Comparison of ENCODE assay signal across 15 cellular contexts in genomic region chr10:119701861-119702260, GRCh38. TPM values are rescaled to one million over a fixed set of nuclear protein-coding genes. Genes with fewer than 3 reads are reported as not detected.
DNase-seq lines count a peak whose midpoint lies in the region; ATAC-seq and TF ChIP-seq lines count a peak whose summit lies in the region.
"Had no signal": no experiment of that assay in that cellular context is flagged by ENCODE, and none has a peak within 500 bp of the region (broad histone marks: within the 10 kb centered on the region; RNA-seq: fewer than 3 reads in every experiment).

No MANE protein-coding gene starts in this region.

- peak overlapping the region; percentile 20 for H3K4me2 ChIP-seq in SU-DHL-6 (ENCODE audit: low read depth, low read length, poor library complexity, severe bottlenecking)

- H3K36me3 ChIP-seq in breast epithelium (no peaks in the 10 kb centered on the region), SU-DHL-6 (ENCODE audit: low read length) (no peaks in the 10 kb centered on the region; the same call in 1 of the 2 replicates)
- H3K36me3 ChIP-seq: stomach had no signal

- DNase-seq in MCF 10A (ENCODE audit: unreplicated experiment) (peak; percentile 48), breast epithelium (ENCODE audit: low spot score in 2 of 2) (no peak), dermis microvascular lymphatic vessel endothelial cell (ENCODE audit: low read depth in 2 of 2) (peak; percentile 47 to 78), SW480 (ENCODE audit: low spot score) (no peak), NCI-H748 (lab: John Stamatoyannopoulos, UW; ENCODE audit: unreplicated experiment) (no peak)
- DNase-seq: NCI-H1105 treated with DMSO at 0.1 percent for 48 hours; NCI-H510A; stimulated activated CD4-positive, alpha-beta T cell treated with anti-CD3 and anti-CD28 coated beads, Interleukin-4, amount 100 ng/mL, for 1 hour; stomach had no signal

- intact Hi-C loops in MCF 10A (cut with micrococcal nuclease) (no loop called here), breast epithelium (cut with DNase I; ENCODE audit: low total_unique reads) (no loop called here)

- peaks cover 6% of the 10 kb centered on the region for H3K36me3 Mint-ChIP-seq in MCF 10A (ENCODE audit: insufficient read depth, unreplicated experiment)
- peaks cover 29% of the 10 kb centered on the region for H3K36me3 Mint-ChIP-seq in stimulated activated memory B cell treated with anti-CD40 and anti-IgM and Interleukin-4, amounts not matched to agents 10 μg/mL and 1 μg/mL and 100 μg/mL, for 72 hours

- H2AFZ ChIP-seq in SU-DHL-6 (ENCODE audit: low read depth, low read length, severe bottlenecking): peak overlapping the region; percentile 17

- no peak overlapping the region for H3K9ac ChIP-seq in SU-DHL-6 (ENCODE audit: low read length)

- H3K9me3 ChIP-seq in breast epithelium (no peaks in the 10 kb centered on the region), SU-DHL-6 (ENCODE audit: insufficient read depth, low read length) (peaks cover 9% of the 10 kb centered on the region; the same call in 1 of the 2 replicates)

- H3K27me3 ChIP-seq in breast epithelium: no peaks in the 10 kb centered on the region
- no peaks in the 10 kb centered on the region for H3K27me3 ChIP-seq in SU-DHL-6 (ENCODE audit: low read length)
- H3K27me3 ChIP-seq: stomach had no signal

- POLR2A ChIA-PET in MCF 10A (lab: Yijun Ruan, JAX): interaction anchor here (0.9 to 1.1 kb wide), 2 partner anchors 16 to 23 kb away, joined by 3 read pairs; partner anchors contain the start of gene INPP5F

- BruUV-seq in MCF 10A (replicated peaks; lab: Mats Ljungman, UMichigan): no TSS peak

- CTCF ChIA-PET in MCF 10A (lab: Yijun Ruan, JAX): interaction anchor here (0.7 to 0.8 kb wide), 2 partner anchors 17 to 1901 kb away, joined by 3 read pairs; no protein-coding TSS in a partner anchor

- H3K27ac ChIP-seq in breast epithelium (no peak overlapping the region), SU-DHL-6 (ENCODE audit: low read depth, low read length) (peak overlapping the region; percentile 89)
- H3K27ac ChIP-seq: stomach had no signal

- TF ChIP-seq POLR2A in breast epithelium (IDR thresholded peaks at IDR 0.05): no peak

- peaks cover 33% of the 10 kb centered on the region for H3F3A ChIP-seq in SU-DHL-6 (ENCODE audit: insufficient read depth)

- no peaks in the 10 kb centered on the region for H3K9me2 ChIP-seq in SU-DHL-6 (replicated peaks; ENCODE audit: insufficient read depth, low read length)

- no peaks in the 10 kb centered on the region for H4K20me1 ChIP-seq in SU-DHL-6 (ENCODE audit: low read depth, low read length)

- peaks cover 15% of the 10 kb centered on the region for H3K4me1 Mint-ChIP-seq in MCF 10A (ENCODE audit: insufficient read depth, unreplicated experiment)
- H3K4me1 Mint-ChIP-seq in stimulated activated memory B cell treated with anti-CD40 and anti-IgM and Interleukin-4, amounts not matched to agents 10 μg/mL and 1 μg/mL and 100 μg/mL, for 72 hours: peaks cover 83% of the 10 kb centered on the region

- H3K27ac Mint-ChIP-seq in MCF 10A (ENCODE audit: low read depth, unreplicated experiment): peak overlapping the region; percentile 49
- H3K27ac Mint-ChIP-seq in stimulated activated memory B cell treated with anti-CD40 and anti-IgM and Interleukin-4, amounts not matched to agents 10 μg/mL and 1 μg/mL and 100 μg/mL, for 72 hours: peak overlapping the region; percentile 100

- H3K27me3 Mint-ChIP-seq in MCF 10A (ENCODE audit: insufficient read depth, unreplicated experiment): no peaks in the 10 kb centered on the region
- H3K27me3 Mint-ChIP-seq in stimulated activated memory B cell treated with anti-CD40 and anti-IgM and Interleukin-4, amounts not matched to agents 10 μg/mL and 1 μg/mL and 100 μg/mL, for 72 hours: no peaks in the 10 kb centered on the region

- TF ChIP-seq CTCF in MCF 10A (IDR thresholded peaks at IDR 0.05; ENCODE audit: unreplicated experiment) (no peak), breast epithelium (IDR thresholded peaks at IDR 0.05) (no peak), SU-DHL-6 (IDR thresholded peaks at IDR 0.05; ENCODE audit: insufficient read depth, low read length, poor library complexity, severe bottlenecking) (no peak)

- H3K4me3 ChIP-seq in breast epithelium: no peak overlapping the region
- H3K4me3 ChIP-seq in SU-DHL-6 (ENCODE audit: insufficient read depth, low read length, poor library complexity, severe bottlenecking): no peak overlapping the region
- H3K4me3 ChIP-seq: stomach had no signal

- ATAC-seq in stimulated activated memory B cell treated with anti-CD40 and anti-IgM and Interleukin-4, amounts not matched to agents 10 μg/mL and 1 μg/mL and 100 μg/mL, for 72 hours: no peak
- ATAC-seq in HG03565 (IDR thresholded peaks at IDR 0.05; ENCODE audit: unreplicated experiment): no peak
- ATAC-seq: HCT116, Right ventricle myocardium inferior had no signal

- no peaks in the 10 kb centered on the region for H3K4me1 ChIP-seq in breast epithelium

- no peaks in the 10 kb centered on the region for H3K79me2 ChIP-seq in SU-DHL-6 (ENCODE audit: insufficient read depth, low read length)

- no peaks in the 10 kb centered on the region for H3K9me3 Mint-ChIP-seq in MCF 10A (ENCODE audit: unreplicated experiment)
- H3K9me3 Mint-ChIP-seq in stimulated activated memory B cell treated with anti-CD40 and anti-IgM and Interleukin-4, amounts not matched to agents 10 μg/mL and 1 μg/mL and 100 μg/mL, for 72 hours: peaks cover 6% of the 10 kb centered on the region

- no peak overlapping the region for H3K4me3 Mint-ChIP-seq in MCF 10A (ENCODE audit: unreplicated experiment)
- H3K4me3 Mint-ChIP-seq in stimulated activated memory B cell treated with anti-CD40 and anti-IgM and Interleukin-4, amounts not matched to agents 10 μg/mL and 1 μg/mL and 100 μg/mL, for 72 hours: no peak overlapping the region
- H3K4me3 Mint-ChIP-seq: central memory CD8-positive, alpha-beta T cell had no signal

RNA-seq across cellular contexts. Expression of gene INPP5F, which starts 24.0 kb away (rescaled TPM):
- total RNA-seq in MCF 10A (2022) (10.3 and 14.9 TPM in 2 replicates), breast epithelium (10 to 100 TPM; 13.1 to 15.1 (median 14.6) TPM), dermis microvascular lymphatic vessel endothelial cell (8.9 and 9.4 TPM in 2 replicates)

RNA-seq across cellular contexts. Expression of gene BAG3, which starts 50.7 kb away (rescaled TPM):
- total RNA-seq in MCF 10A (2022): 53.7 and 55.2 TPM in 2 replicates
- 10 to 100 TPM; 17.1 to 29.9 (median 23.9) TPM for total RNA-seq in breast epithelium
- total RNA-seq in dermis microvascular lymphatic vessel endothelial cell: 4.9 and 8.3 TPM in 2 replicates

Comparison
In these comparisons a context has a peak if more than half of its experiments do, and no peak if none do; other contexts are left out.
1. DNase-seq: peak in MCF 10A (single experiment) and dermis microvascular lymphatic vessel endothelial cell (2 of 2); none in breast epithelium (0 of 2), SW480 (single experiment) and NCI-H748 (single experiment).